ENCODE assay signal across 8 cellular contexts in genomic region chr5:115179959-115180709, GRCh38. TPM values are rescaled to one million over a fixed set of nuclear protein-coding genes. Genes with fewer than 3 reads are reported as not detected.
DNase-seq lines count a peak whose midpoint lies in the region; ATAC-seq and TF ChIP-seq lines count a peak whose summit lies in the region.

No MANE protein-coding gene starts in this region.

- no peaks in the 10 kb centered on the region for H3K9me3 ChIP-seq in hepatocyte (ENCODE audit: low read depth)

- no peaks in the 10 kb centered on the region for H3K4me1 ChIP-seq in hepatocyte (ENCODE audit: insufficient read depth)

- peak; percentile 10 to 15 for DNase-seq in activated CD4-positive, alpha-beta T cell treated with anti-CD3 and anti-CD28 coated beads for 4 hours
- no peak for DNase-seq in activated CD4-positive, alpha-beta T cell treated with anti-CD3 and anti-CD28 coated beads, Interleukin-2, amount 50 U/mL, for 1 hour
- peak; percentile 34 for DNase-seq in NCI-H2029 treated with DMSO at 0.1 percent for 48 hours (lab: John Stamatoyannopoulos, UW)
- DNase-seq in activated naive CD4-positive, alpha-beta T cell treated with anti-CD3 and anti-CD28 coated beads for 36 hours: peak; percentile 27
- DNase-seq in hepatocyte (ENCODE audit: low spot score): peak; percentile 35
- DNase-seq in sciatic nerve (ENCODE audit: low spot score): peak; percentile 63
- no peak for DNase-seq in T1000 (lab: John Stamatoyannopoulos, UW)

- H3K27ac Mint-ChIP-seq in activated naive CD4-positive, alpha-beta T cell treated with anti-CD3 and anti-CD28 coated beads for 36 hours: no peak overlapping the region

- H3K4me3 Mint-ChIP-seq in activated naive CD4-positive, alpha-beta T cell treated with anti-CD3 and anti-CD28 coated beads for 36 hours: peak overlapping the region; percentile 67

- H3K79me2 ChIP-seq in hepatocyte: no peaks in the 10 kb centered on the region

- peak overlapping the region; percentile 94 for H2AFZ ChIP-seq in hepatocyte

- H3K27me3 ChIP-seq in hepatocyte: peaks cover 83% of the 10 kb centered on the region

- H3K4me2 ChIP-seq in hepatocyte: peak overlapping the region; percentile 89

- CTCF ChIA-PET in activated naive CD4-positive, alpha-beta T cell treated with anti-CD3 and anti-CD28 coated beads for 36 hours (lab: Charles Lee): interaction anchor here (1.2 kb wide), 1 partner anchor 9 kb away, joined by 5 read pairs; no protein-coding TSS in a partner anchor

- TF ChIP-seq CTCF in hepatocyte (IDR thresholded peaks at IDR 0.05; ENCODE audit: poor library complexity): no peak

- peaks cover 69% of the 10 kb centered on the region for H3K27me3 Mint-ChIP-seq in activated naive CD4-positive, alpha-beta T cell treated with anti-CD3 and anti-CD28 coated beads for 36 hours (ENCODE audit: low read depth)

- WGBS in hepatocyte (ENCODE audit: low lambda C conversion rate, missing lambda C conversion rate): 2% methylated on average over 62 of the region's 62 CpGs

- no peaks in the 10 kb centered on the region for H4K20me1 ChIP-seq in hepatocyte (ENCODE audit: insufficient read depth, poor library complexity, severe bottlenecking)

- H3K9me2 ChIP-seq in hepatocyte (replicated peaks; ENCODE audit: insufficient read depth): no peaks in the 10 kb centered on the region

- peaks cover 3% of the 10 kb centered on the region for H3K4me1 Mint-ChIP-seq in activated naive CD4-positive, alpha-beta T cell treated with anti-CD3 and anti-CD28 coated beads for 36 hours (ENCODE audit: low read depth)

- no peaks in the 10 kb centered on the region for H3K36me3 Mint-ChIP-seq in activated naive CD4-positive, alpha-beta T cell treated with anti-CD3 and anti-CD28 coated beads for 36 hours (ENCODE audit: low read depth)

- peak overlapping the region; percentile 50 for H3K4me3 ChIP-seq in hepatocyte

- peak; percentile 62 for ATAC-seq in HG02571 (IDR thresholded peaks at IDR 0.05; ENCODE audit: unreplicated experiment)
- peak; percentile 73 for ATAC-seq in sciatic nerve

- intact Hi-C loops in activated naive CD4-positive, alpha-beta T cell treated with anti-CD3 and anti-CD28 coated beads for 36 hours (cut with micrococcal nuclease): loop anchor here (1.0 to 2.0 kb wide), 2 partner anchors 10 to 29 kb away; no protein-coding TSS in a partner anchor
- intact Hi-C loops in sciatic nerve (cut with DNase I): no loop called here

- no peaks in the 10 kb centered on the region for H3K9me3 Mint-ChIP-seq in activated naive CD4-positive, alpha-beta T cell treated with anti-CD3 and anti-CD28 coated beads for 36 hours

- peak overlapping the region; percentile 52 for H3K27ac ChIP-seq in hepatocyte

- H3K36me3 ChIP-seq in hepatocyte (replicated peaks; ENCODE audit: insufficient read depth, low read depth): no peaks in the 10 kb centered on the region

RNA-seq across cellular contexts. Expression of gene TRIM36, which starts 10.4 kb away (rescaled TPM):
- total RNA-seq in activated naive CD4-positive, alpha-beta T cell treated with anti-CD3 and anti-CD28 coated beads for 36 hours: under 1 TPM in 1 of 2 experiments, not detected in 1; 0.17 TPM
- total RNA-seq in hepatocyte (3.1 and 5.2 TPM in 2 replicates), sciatic nerve (3.7 TPM)
- 1.3 and 2.0 TPM in 2 replicates for polyA plus RNA-seq in hepatocyte

Comparison
In these comparisons a context has a peak if more than half of its experiments do, and no peak if none do; other contexts are left out.
1. DNase-seq: peak in activated CD4-positive, alpha-beta T cell treated with anti-CD3 and anti-CD28 coated beads for 4 hours (2 of 2), NCI-H2029 treated with DMSO at 0.1 percent for 48 hours (single experiment), activated naive CD4-positive, alpha-beta T cell treated with anti-CD3 and anti-CD28 coated beads for 36 hours (single experiment), hepatocyte (single experiment) and sciatic nerve (single experiment); none in activated CD4-positive, alpha-beta T cell treated with anti-CD3 and anti-CD28 coated beads, Interleukin-2, amount 50 U/mL, for 1 hour (single experiment) and T1000 (single experiment).